ENCODE assay signal across 14 cellular contexts in genomic region chr9:72996684-72997314, GRCh38. TPM values are rescaled to one million over a fixed set of nuclear protein-coding genes. Genes with fewer than 3 reads are reported as not detected.
"Had no signal": no experiment of that assay in that cellular context is flagged by ENCODE, and none has a peak within 500 bp of the region (broad histone marks: within the 10 kb centered on the region; RNA-seq: fewer than 3 reads in every experiment).

No MANE protein-coding gene starts in this region.

- H3K27ac Mint-ChIP-seq: activated CD4-positive, alpha-beta memory T cell treated with anti-CD3 and anti-CD28 coated beads for 36 hours; stimulated activated effector memory CD8-positive, alpha-beta T cell treated with anti-CD3 and anti-CD28 coated beads, Interleukin-12 subunit alpha, Interleukin-12 subunit beta, amount 100 ng/mL, for 72 hours had no signal

- FAIRE-seq: astrocyte, colon had no signal

- H3K9me3 Mint-ChIP-seq: activated CD4-positive, alpha-beta memory T cell treated with anti-CD3 and anti-CD28 coated beads for 36 hours; stimulated activated effector memory CD8-positive, alpha-beta T cell treated with anti-CD3 and anti-CD28 coated beads, Interleukin-12 subunit alpha, Interleukin-12 subunit beta, amount 100 ng/mL, for 72 hours had no signal

- H3K4me3 Mint-ChIP-seq: activated CD4-positive, alpha-beta memory T cell treated with anti-CD3 and anti-CD28 coated beads for 36 hours; stimulated activated effector memory CD8-positive, alpha-beta T cell treated with anti-CD3 and anti-CD28 coated beads, Interleukin-12 subunit alpha, Interleukin-12 subunit beta, amount 100 ng/mL, for 72 hours had no signal

- H3K27me3 ChIP-seq: cardiac muscle cell, tibial artery, vagina had no signal

- H3K9me3 ChIP-seq: lower lobe of right lung, tibial artery, vagina had no signal

- DNase-seq: activated T-cell treated with anti-CD3 and anti-CD28 coated beads, Interleukin-2, amount 50 U/mL, for 48 hours; effector CD4-positive, alpha-beta T cell; hippocampal formation; midbrain; T1000; tibial artery had no signal

- H3K36me3 Mint-ChIP-seq: activated CD4-positive, alpha-beta memory T cell treated with anti-CD3 and anti-CD28 coated beads for 36 hours; stimulated activated effector memory CD8-positive, alpha-beta T cell treated with anti-CD3 and anti-CD28 coated beads, Interleukin-12 subunit alpha, Interleukin-12 subunit beta, amount 100 ng/mL, for 72 hours had no signal

- H3K36me3 ChIP-seq: cardiac muscle cell, lower lobe of right lung, tibial artery, vagina had no signal

- H3K4me1 ChIP-seq: lower lobe of right lung, vagina had no signal

- H3K4me3 ChIP-seq: cardiac muscle cell, lower lobe of right lung, tibial artery, vagina had no signal

- H3K27me3 Mint-ChIP-seq: activated CD4-positive, alpha-beta memory T cell treated with anti-CD3 and anti-CD28 coated beads for 36 hours had no signal

- H3K27ac ChIP-seq: cardiac muscle cell, epithelial cell of prostate, lower lobe of right lung, tibial artery, vagina had no signal

RNA-seq across cellular contexts. Expression of gene ALDH1A1, which starts 43.9 kb away (rescaled TPM):
- total RNA-seq: activated CD4-positive, alpha-beta memory T cell treated with anti-CD3 and anti-CD28 coated beads for 36 hours had no signal
